Comparison of ENCODE assay signal across 8 cellular contexts in the genomic region with DNA sequence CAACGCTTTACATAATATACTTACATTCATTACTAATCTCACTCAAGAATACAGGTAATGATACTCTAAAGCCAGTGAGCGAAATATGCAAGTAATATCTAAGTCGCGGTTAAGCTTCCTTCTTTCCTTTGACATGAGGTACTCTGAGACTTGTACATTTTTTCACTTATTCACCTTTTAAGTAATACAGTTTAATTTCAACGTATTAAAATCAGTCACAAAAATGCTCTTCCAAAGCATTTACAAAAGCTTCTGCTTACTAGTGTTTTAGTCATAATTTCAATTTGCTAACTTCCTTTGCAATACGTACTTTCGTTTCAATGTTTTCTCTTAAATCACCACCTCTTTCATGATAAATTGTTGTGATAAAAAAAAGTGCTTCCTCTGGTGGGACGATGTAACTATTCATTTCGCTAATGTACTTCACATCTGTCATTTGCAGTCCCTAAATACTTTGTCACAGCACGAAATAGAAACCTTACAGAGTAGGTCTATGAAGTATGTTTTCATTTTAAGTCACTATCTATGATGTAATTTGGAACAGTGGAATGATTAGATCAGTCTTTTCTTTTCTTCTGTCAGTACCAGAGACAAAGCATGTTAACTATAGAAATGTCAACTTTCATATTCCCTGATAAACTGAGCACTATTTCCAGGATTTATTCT. TPM values are rescaled to one million over a fixed set of nuclear protein-coding genes. Genes with fewer than 3 reads are reported as not detected.
DNase-seq lines count a peak whose midpoint lies in the region; ATAC-seq, FAIRE-seq and TF ChIP-seq lines count a peak whose summit lies in the region.

No MANE protein-coding gene starts in this region.

- H3K9me3 ChIP-seq in kidney (ENCODE audit: control insufficient read depth in 1 of 2, low read length in 2 of 2): no peaks in the 10 kb centered on the region

- no peak overlapping the region for H3K9ac ChIP-seq in kidney (ENCODE audit: low read length in 2 of 2)

- no peak for DNase-seq in kidney
- no peak for DNase-seq in DMS114 treated with DMSO at 0.1 percent for 48 hours (lab: John Stamatoyannopoulos, UW; ENCODE audit: unreplicated experiment)
- DNase-seq in NCI-H2196 (lab: John Stamatoyannopoulos, UW; ENCODE audit: unreplicated experiment): no peak
- no peak for DNase-seq in KBM-7
- DNase-seq in midbrain (lab: John Stamatoyannopoulos, UW): no peak

- intact Hi-C loops in kidney (cut with DNase I): no loop called here

- FAIRE-seq in kidney (lab: Jason Lieb, UNC): no peak

- ATAC-seq in GM18499 (IDR thresholded peaks at IDR 0.05; ENCODE audit: insufficient read depth, unreplicated experiment) (peak; percentile 89), GM21529 (IDR thresholded peaks at IDR 0.05; ENCODE audit: unreplicated experiment) (peak; percentile 86), HG03571 (IDR thresholded peaks at IDR 0.05; ENCODE audit: unreplicated experiment) (peak; percentile 72)

- no peaks in the 10 kb centered on the region for H3K4me1 ChIP-seq in kidney (ENCODE audit: control insufficient read depth in 1 of 2, insufficient read depth in 1 of 2, low read depth in 1 of 2, low read length in 2 of 2)

- no peaks in the 10 kb centered on the region for H3K36me3 ChIP-seq in kidney (ENCODE audit: control insufficient read depth in 1 of 2, insufficient read depth in 2 of 2, low read length in 2 of 2)

- no peak for TF ChIP-seq CTCF in kidney (IDR thresholded peaks at IDR 0.05; ENCODE audit: borderline replicate concordance, extremely low read depth, insufficient read depth)

- no peak overlapping the region for H3K27ac ChIP-seq in kidney (ENCODE audit: low read depth in 2 of 2, low read length in 2 of 2)

- in situ Hi-C loops in KBM-7 (cut with MboI; ENCODE audit: low pct_unique_long_range_greater_than_20kb, low sequenced_read_pairs): no loop called here

- peak overlapping the region; percentile 24 to 51 for H3K4me3 ChIP-seq in kidney (ENCODE audit: low read length in 2 of 2)

RNA-seq across cellular contexts. Expression of gene ADGRL4, which starts 34.0 kb away (rescaled TPM):
- 43.0 TPM for total RNA-seq in kidney
- 16.8 TPM for polyA plus RNA-seq in kidney (ENCODE audit: insufficient read depth, low read depth, low replicate concordance)
